8 cellular contexts compared by ENCODE assay signal in the genomic region with DNA sequence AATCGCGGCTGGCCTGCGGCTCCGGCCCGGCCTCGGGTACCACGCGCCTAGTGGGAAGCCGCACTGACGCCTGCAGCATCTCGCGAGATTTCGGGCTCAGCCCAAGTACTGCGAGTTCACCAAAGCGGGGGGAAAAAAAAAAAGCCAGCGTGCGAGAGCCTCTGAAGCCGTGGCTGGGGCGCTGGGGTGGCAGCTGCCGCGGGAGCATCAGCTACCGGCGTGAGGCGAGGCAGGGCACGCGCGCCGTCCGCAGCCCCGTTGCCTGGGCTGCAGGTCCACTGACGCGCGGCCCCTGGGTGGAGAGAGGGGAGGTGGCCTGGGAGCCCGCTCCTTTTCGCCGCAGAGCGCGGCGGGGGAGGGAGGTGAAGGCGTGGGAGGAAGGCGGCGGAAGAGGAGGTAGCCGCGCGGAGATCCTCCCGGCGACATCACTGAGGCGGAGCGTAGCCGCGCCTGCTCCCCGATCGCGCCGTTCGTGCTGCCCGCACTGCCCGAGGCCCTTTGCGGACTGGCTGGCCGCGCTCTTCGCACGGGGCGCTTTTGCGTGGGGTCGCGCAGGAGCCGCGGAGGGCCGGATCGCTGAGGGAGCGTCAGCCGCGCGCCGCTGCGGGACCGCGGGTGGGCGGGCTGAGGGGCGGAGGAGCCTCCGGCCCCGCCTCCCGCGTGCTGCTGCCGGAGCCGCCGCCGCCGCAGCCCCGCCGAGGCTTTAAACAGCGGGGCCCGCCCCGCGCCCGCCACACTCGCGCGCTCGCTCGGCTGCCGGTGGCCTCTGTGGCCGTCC. TPM values are rescaled to one million over a fixed set of nuclear protein-coding genes. Genes with fewer than 3 reads are reported as not detected.
DNase-seq lines count a peak whose midpoint lies in the region; ATAC-seq and TF ChIP-seq lines count a peak whose summit lies in the region.

A gene (plus strand): TSS at position 734 of the 778 bp plus-strand sequence. CDS start 189 bp downstream, outside the sequence.

- intact Hi-C loops in psoas muscle (cut with DNase I), result loop anchor here (5.0 to 10.0 kb wide), 4 partner anchors 114 to 526 kb away; no protein-coding TSS in a partner anchor

- WGBS in psoas muscle, 3 donors, result 0% methylated on average over 53 to 104 of the region's 104 CpGs
- under 1% methylated on average over 103 of the region's 104 CpGs for WGBS in urinary bladder

- H3K27me3 ChIP-seq in right atrium auricular region, result no peaks in the 10 kb centered on the region
- H3K27me3 ChIP-seq in psoas muscle (ENCODE audit: insufficient read depth in 3 of 3, low read length in 2 of 3), result no peaks in the 10 kb centered on the region

- no peaks in the 10 kb centered on the region for H3K36me3 ChIP-seq in right atrium auricular region
- no peaks in the 10 kb centered on the region for H3K36me3 ChIP-seq in psoas muscle (ENCODE audit: insufficient read depth in 1 of 2, low read depth in 1 of 2)
- peaks cover 3% of the 10 kb centered on the region for H3K36me3 ChIP-seq in urinary bladder (ENCODE audit: insufficient read depth)

- H3K9me3 ChIP-seq in right atrium auricular region (no peaks in the 10 kb centered on the region), psoas muscle (no peaks in the 10 kb centered on the region)

- DNase-seq in NCI-H1694 (lab: John Stamatoyannopoulos, UW) (peak; percentile 77), T-helper 2 cell (peak; percentile 78 to 98 (median 89)), right atrium auricular region (ENCODE audit: low spot score) (peak; percentile 92), psoas muscle (peak; percentile 92 to 96)

- H3K4me1 ChIP-seq in right atrium auricular region (peaks cover 0 to 40% of the 10 kb centered on the region in 2 donors), psoas muscle (peaks cover 31% of the 10 kb centered on the region), urinary bladder (ENCODE audit: insufficient read depth) (no peaks in the 10 kb centered on the region)

- H3K4me3 ChIP-seq in right atrium auricular region (peak within 1 kb of the TSS; percentile 81 to 86), psoas muscle (peak within 1 kb of the TSS; percentile 89), urinary bladder (ENCODE audit: low read depth, low read length) (peak within 1 kb of the TSS; percentile 93)

- ATAC-seq in GM18499 (IDR thresholded peaks at IDR 0.05; ENCODE audit: insufficient read depth, unreplicated experiment) (peak; percentile 38), HG02885 (IDR thresholded peaks at IDR 0.05; ENCODE audit: poor library complexity, unreplicated experiment) (peak; percentile 66), psoas muscle (peak; percentile 87 to 90 (median 88))

- TF ChIP-seq CTCF in right atrium auricular region (IDR thresholded peaks at IDR 0.05) (no peak), psoas muscle (IDR thresholded peaks at IDR 0.05) (no peak)

- peak within 1 kb of the TSS; percentile 94 for H3K27ac ChIP-seq in angular gyrus (ENCODE audit: low read depth, low read length)
- peak within 1 kb of the TSS; percentile 97 for H3K27ac ChIP-seq in right atrium auricular region
- H3K27ac ChIP-seq in psoas muscle, result peak within 1 kb of the TSS; percentile 96
- peak within 1 kb of the TSS; percentile 96 for H3K27ac ChIP-seq in urinary bladder (ENCODE audit: low read depth)

RNA-seq across cellular contexts. Expression of the gene that starts here (rescaled TPM):
- total RNA-seq in right atrium auricular region (10 to 100 TPM in 1 of 2 donors, 1 to 10 TPM in 1; 9.1 to 17.1 TPM), psoas muscle (10 to 100 TPM; 11.7 to 25.8 (median 16.3) TPM), urinary bladder (63.9 TPM)
- polyA plus RNA-seq in psoas muscle (1 to 10 TPM; 1.7 to 8.0 (median 3.3) TPM), urinary bladder (7.9 TPM)

Comparison
In these comparisons a context has a peak if more than half of its experiments do, and no peak if none do; other contexts are left out.
1. Peak in every context shown above with its lines: DNase-seq, ATAC-seq, H3K4me3 ChIP-seq and H3K27ac ChIP-seq.
2. ATAC-seq: peak in every context shown above with its lines; median percentile 88 in psoas muscle; 66 in HG02885; 38 in GM18499.